1 cellular context compared by ENCODE assay signal in the genomic region with DNA sequence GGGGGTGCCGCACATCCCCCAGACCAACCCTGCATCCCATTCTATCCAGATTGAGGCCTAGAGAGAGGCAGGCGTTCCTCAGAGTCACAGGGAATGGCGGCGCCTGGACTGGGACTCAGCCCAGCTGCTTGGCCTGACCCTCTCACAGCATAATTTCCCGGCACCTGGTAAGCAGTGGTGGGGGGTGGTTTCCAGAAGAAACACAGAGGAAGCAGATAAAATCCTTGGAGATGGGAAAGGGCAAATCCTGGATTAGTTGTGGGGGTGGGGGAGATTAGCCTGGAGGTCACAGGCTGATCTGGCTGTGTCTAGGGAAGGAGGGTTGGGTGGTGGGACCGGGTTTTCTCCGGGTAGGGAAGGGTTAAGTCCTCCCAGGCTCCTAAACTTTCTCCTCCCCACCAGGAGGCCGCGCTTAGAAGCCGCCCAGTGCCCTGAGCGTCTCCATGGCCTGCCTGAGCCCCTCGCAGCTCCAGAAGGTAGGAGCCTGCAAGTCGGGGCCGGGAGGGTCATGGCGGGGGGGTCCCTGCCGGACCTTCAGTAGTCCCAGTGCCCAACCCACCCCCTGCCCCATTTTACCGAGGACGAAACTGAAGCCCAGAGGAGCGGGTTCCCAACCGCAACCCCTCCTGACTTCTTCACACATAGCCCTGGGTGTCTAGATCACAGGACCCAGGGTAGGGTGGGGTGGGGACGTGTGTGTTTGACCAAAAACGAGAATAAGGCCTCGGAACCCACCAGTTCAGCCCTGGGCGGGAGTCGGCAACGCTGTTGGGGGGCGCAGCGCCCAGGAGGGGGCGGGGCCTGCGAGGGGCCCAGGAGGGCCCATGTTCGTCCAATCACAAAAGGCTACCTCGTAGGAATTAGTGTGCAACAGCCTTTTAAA.
TF ChIP-seq lines count a peak whose summit lies in the region.

No MANE protein-coding gene starts in this region.

TF ChIP-seq in endothelial cell of umbilical vein, 7 proteins besides CTCF, POLR2A, EP300 and RAD21:
- TF ChIP-seq GATA2 (IDR thresholded peaks at IDR 0.05; ENCODE audit: insufficient read depth, insufficient read length, low read depth, low read length) = no peak
- TF ChIP-seq MYC (IDR thresholded peaks at IDR 0.05; ENCODE audit: low read depth, low read length) = no peak
